In genomic region chr9:106862115-106862945, GRCh38 we compare ENCODE assay signal across 8 cellular contexts. TPM values are rescaled to one million over a fixed set of nuclear protein-coding genes. Genes with fewer than 3 reads are reported as not detected.
A peak's percentile ranks its signal among the peaks of the same experiment; 100 is the strongest.
DNase-seq lines count a peak whose midpoint lies in the region; ATAC-seq and TF ChIP-seq lines count a peak whose summit lies in the region.

No MANE protein-coding gene starts in this region.

- H3K36me3 ChIP-seq in mammary epithelial cell (ENCODE audit: insufficient read depth, low read length): no peaks in the 10 kb centered on the region
- no peaks in the 10 kb centered on the region for H3K36me3 ChIP-seq in kidney epithelial cell (ENCODE audit: control insufficient read depth, insufficient read depth, low read length)
- H3K36me3 ChIP-seq in stomach: no peaks in the 10 kb centered on the region

- peak; percentile 14 to 50 for TF ChIP-seq CTCF in mammary epithelial cell (conservative IDR thresholded peaks at IDR 0.05 in 1 of 2, IDR thresholded peaks at IDR 0.05 in 1 of 2; ENCODE audit: extremely low read depth in 1 of 2, insufficient read depth in 1 of 2, low read depth in 1 of 2, low read length in 2 of 2)
- peak; percentile 39 for TF ChIP-seq CTCF in kidney epithelial cell (IDR thresholded peaks at IDR 0.05; ENCODE audit: insufficient read depth, low read length, poor library complexity, severe bottlenecking)
- TF ChIP-seq CTCF in stomach (IDR thresholded peaks at IDR 0.05): no peak

- H3K27ac ChIP-seq in mammary epithelial cell (ENCODE audit: insufficient read depth, low read depth, low read length) (peak overlapping the region; percentile 84), stomach (peak overlapping the region in 4 of 5 donors; percentile 76 to 87 (median 82))

- H3K9ac ChIP-seq in mammary epithelial cell (ENCODE audit: insufficient read depth, low read length): peak overlapping the region; percentile 74

- H3K4me1 Mint-ChIP-seq in T-helper 1 cell treated with Interleukin-12 subunit alpha and Interleukin-12 subunit beta and Interleukin-4 antibody, amounts not matched to agents 30 μg/mL and 1 μg/mL, for 36 hours (ENCODE audit: low read depth): peaks cover 17% of the 10 kb centered on the region

- peaks cover 16% of the 10 kb centered on the region for H3K4me1 ChIP-seq in mammary epithelial cell (ENCODE audit: insufficient read depth, low read length)
- H3K4me1 ChIP-seq in stomach: peaks cover 0 to 44% (median 36%) of the 10 kb centered on the region in 4 donors

- H3K27me3 ChIP-seq in mammary epithelial cell (ENCODE audit: insufficient read depth, low read length) (no peaks in the 10 kb centered on the region), kidney epithelial cell (ENCODE audit: control insufficient read depth, insufficient read depth, low read length) (no peaks in the 10 kb centered on the region), stomach (peaks cover 0 to 58% (median 37%) of the 10 kb centered on the region in 3 donors)

- TF ChIP-seq EP300 in stomach (IDR thresholded peaks at IDR 0.05): no peak

- H3K4me2 ChIP-seq in mammary epithelial cell (ENCODE audit: insufficient read depth, low read depth, low read length): peak overlapping the region; percentile 85

- H3K9me3 ChIP-seq in mammary epithelial cell (replicated peaks; ENCODE audit: insufficient read depth, low read length) (no peaks in the 10 kb centered on the region), stomach (no peaks in the 10 kb centered on the region)

- dilution Hi-C loops in mammary epithelial cell (cut with HindIII; ENCODE audit: low sequenced_read_pairs): no loop called here

- H2AFZ ChIP-seq in mammary epithelial cell (ENCODE audit: low read depth, low read length): peak overlapping the region; percentile 92

- no peak for TF ChIP-seq POLR2A in stomach (IDR thresholded peaks at IDR 0.05)

- peaks cover 77% of the 10 kb centered on the region for H3K27me3 Mint-ChIP-seq in T-helper 1 cell treated with Interleukin-12 subunit alpha and Interleukin-12 subunit beta and Interleukin-4 antibody, amounts not matched to agents 30 μg/mL and 1 μg/mL, for 36 hours (ENCODE audit: low read depth)

- peak overlapping the region; percentile 86 to 99 (median 91) for H3K4me3 ChIP-seq in mammary epithelial cell (replicated peaks in 1 of 3; ENCODE audit: insufficient read depth in 1 of 3, low read depth in 2 of 3, low read length in 3 of 3)
- peak overlapping the region; percentile 88 for H3K4me3 ChIP-seq in kidney epithelial cell (ENCODE audit: low read depth, low read length)
- H3K4me3 ChIP-seq in stomach: peak overlapping the region; percentile 67 to 79 (median 72)

- H4K20me1 ChIP-seq in mammary epithelial cell (ENCODE audit: insufficient read depth, low read length): no peaks in the 10 kb centered on the region

- 0% methylated on average over 21 of the region's 37 CpGs for WGBS in mammary epithelial cell (ENCODE audit: low coverage, missing lambda C conversion rate)
- 0 to 2% (median 1%) methylated on average over 36 to 37 of the region's 37 CpGs for WGBS in stomach, 5 donors

- CTCF ChIA-PET in mammary epithelial cell (lab: Charles Lee; ENCODE audit: low non-redundant PET): interaction anchor here (0.7 kb wide), 1 partner anchor 174 kb away, joined by 3 read pairs; no protein-coding TSS in a partner anchor

- in situ Hi-C loops in mammary epithelial cell (cut with MboI; ENCODE audit: low sequenced_read_pairs in 2 of 2): loop anchor here in 1 of 2 donors (10.0 to 25.0 kb wide), 2 partner anchors 92 to 425 kb away; no protein-coding TSS in a partner anchor

- BruUV-seq in mammary epithelial cell (replicated peaks; lab: Mats Ljungman, UMichigan): no TSS peak

- H3K9me3 Mint-ChIP-seq in T-helper 1 cell treated with Interleukin-12 subunit alpha and Interleukin-12 subunit beta and Interleukin-4 antibody, amounts not matched to agents 30 μg/mL and 1 μg/mL, for 36 hours: no peaks in the 10 kb centered on the region

- H3K27ac Mint-ChIP-seq in T-helper 1 cell treated with Interleukin-12 subunit alpha and Interleukin-12 subunit beta and Interleukin-4 antibody, amounts not matched to agents 30 μg/mL and 1 μg/mL, for 36 hours: peak overlapping the region; percentile 7

- H3K4me3 Mint-ChIP-seq in T-helper 1 cell treated with Interleukin-12 subunit alpha and Interleukin-12 subunit beta and Interleukin-4 antibody, amounts not matched to agents 30 μg/mL and 1 μg/mL, for 36 hours: peak overlapping the region; percentile 80

- H3K36me3 Mint-ChIP-seq in T-helper 1 cell treated with Interleukin-12 subunit alpha and Interleukin-12 subunit beta and Interleukin-4 antibody, amounts not matched to agents 30 μg/mL and 1 μg/mL, for 36 hours (ENCODE audit: low read depth): peaks cover 1% of the 10 kb centered on the region

- intact Hi-C loops in mammary epithelial cell (cut with micrococcal nuclease): loop anchor here (1.0 to 5.0 kb wide), 9 partner anchors 70 to 1020 kb away; no protein-coding TSS in a partner anchor
- intact Hi-C loops in stomach (cut with DNase I; ENCODE audit: low total_unique reads): no loop called here

- no peak for ATAC-seq in GM21526 (IDR thresholded peaks at IDR 0.05; ENCODE audit: low FRiP score, unreplicated experiment)

- H3K79me2 ChIP-seq in mammary epithelial cell (ENCODE audit: insufficient read depth, low read length): peaks cover 60% of the 10 kb centered on the region

- DNase-seq in T-helper 1 cell: no peak
- peak; percentile 82 for DNase-seq in NCI-H2171 treated with DMSO at 0.1 percent for 48 hours (lab: John Stamatoyannopoulos, UW)
- DNase-seq in mammary epithelial cell: peak; percentile 42
- DNase-seq in kidney epithelial cell (ENCODE audit: low read depth): no peak
- DNase-seq in stomach: no peak
- DNase-seq in GOT3 (lab: John Stamatoyannopoulos, UW): no peak

RNA-seq across cellular contexts. Expression of gene ZNF462, which starts 0.6 kb away (rescaled TPM):
- 10 to 100 TPM; 28.0 to 43.9 TPM for total RNA-seq in mammary epithelial cell
- 9.1 TPM for polyA plus RNA-seq in mammary epithelial cell
- 178 TPM for polyA minus RNA-seq in mammary epithelial cell
- 26.2 and 32.1 TPM in 2 replicates for total RNA-seq in kidney epithelial cell
- total RNA-seq in stomach: 10 to 100 TPM in 4 of 5 donors, 1 to 10 TPM in 1; 4.9 to 60.1 (median 17.0) TPM
- polyA plus RNA-seq in stomach: 1 to 10 TPM in 2 of 3 donors, under 1 TPM in 1; 0.50 to 1.8 (median 1.5) TPM

Comparison
In these comparisons a context has a peak if more than half of its experiments do, and no peak if none do; other contexts are left out.
1. DNase-seq: peak in NCI-H2171 treated with DMSO at 0.1 percent for 48 hours (single experiment) and mammary epithelial cell (single experiment); none in T-helper 1 cell (0 of 5), kidney epithelial cell (single experiment), stomach (single experiment) and GOT3 (single experiment).
2. CTCF ChIP-seq: peak in mammary epithelial cell (2 of 2) and kidney epithelial cell (single experiment); none in stomach (0 of 7).
3. Peak in every context shown above with its lines, with median percentiles within 50 percentile points of each other: H3K4me3 ChIP-seq.